Comparison of ENCODE assay signal across 9 cellular contexts in genomic region chr10:94279835-94280709, GRCh38.
DNase-seq lines count a peak whose midpoint lies in the region; ATAC-seq, FAIRE-seq and TF ChIP-seq lines count a peak whose summit lies in the region.
"Had no signal": no experiment of that assay in that cellular context is flagged by ENCODE, and none has a peak within 500 bp of the region (broad histone marks: within the 10 kb centered on the region; RNA-seq: fewer than 3 reads in every experiment).

No MANE protein-coding gene starts in this region.

- TF ChIP-seq CTCF in SK-N-SH (IDR thresholded peaks at IDR 0.05) (peak; percentile 79), left ventricle myocardium inferior (IDR thresholded peaks at IDR 0.05; ENCODE audit: borderline replicate concordance) (peak; percentile 90)

- H3K27ac Mint-ChIP-seq in CD4-positive, CD25-positive, alpha-beta regulatory T cell: no peak overlapping the region
- no peak overlapping the region for H3K27ac Mint-ChIP-seq in activated naive CD4-positive, alpha-beta T cell treated with anti-CD3 and anti-CD28 coated beads, Interleukin-2, amount 10 ng/mL, durations not matched to agents 7 days and 5 days
- H3K27ac Mint-ChIP-seq: IgD-negative memory B cell had no signal

- peak in 1 of 2 donors; percentile 52 for ATAC-seq in CD4-positive, CD25-positive, alpha-beta regulatory T cell (ENCODE audit: low read depth in 2 of 2)

- 62% methylated on average over 14 of the region's 14 CpGs for WGBS in SK-N-SH (ENCODE audit: low lambda C conversion rate)
- WGBS in small intestine, 3 donors: 47 to 55% (median 53%) methylated on average over 14 of the region's 14 CpGs

- DNase-seq in CD4-positive, CD25-positive, alpha-beta regulatory T cell: peak; percentile 1 to 60 (median 33)
- DNase-seq in GM19239 (ENCODE audit: insufficient read length, low spot score) (peak; percentile 34), HT-29 (ENCODE audit: low spot score) (peak; percentile 70), SK-N-SH (peak; percentile 22), left ventricle myocardium inferior (peak; percentile 35), small intestine (peak; percentile 45), cortex of kidney (lab: John Stamatoyannopoulos, UW) (no peak)
- DNase-seq in activated naive CD4-positive, alpha-beta T cell treated with anti-CD3 and anti-CD28 coated beads, Interleukin-2, amount 10 ng/mL, durations not matched to agents 7 days and 5 days: peak; percentile 74

- H3K27ac ChIP-seq in CD4-positive, CD25-positive, alpha-beta regulatory T cell (ENCODE audit: insufficient read depth, low read length, poor library complexity, severe bottlenecking): no peak overlapping the region
- H3K27ac ChIP-seq in SK-N-SH (ENCODE audit: low read depth in 2 of 2, low read length in 1 of 2): no peak overlapping the region
- H3K27ac ChIP-seq in left ventricle myocardium inferior (replicated peaks): no peak overlapping the region
- no peak overlapping the region for H3K27ac ChIP-seq in small intestine (ENCODE audit: low read depth in 1 of 2, low read length in 1 of 2)

- no peak overlapping the region for H2AFZ ChIP-seq in SK-N-SH (ENCODE audit: low read depth)

- H4K20me1 ChIP-seq in SK-N-SH (ENCODE audit: insufficient read depth): no peaks in the 10 kb centered on the region

- H3K4me3 Mint-ChIP-seq in CD4-positive, CD25-positive, alpha-beta regulatory T cell: no peak overlapping the region
- no peak overlapping the region for H3K4me3 Mint-ChIP-seq in activated naive CD4-positive, alpha-beta T cell treated with anti-CD3 and anti-CD28 coated beads, Interleukin-2, amount 10 ng/mL, durations not matched to agents 7 days and 5 days
- H3K4me3 Mint-ChIP-seq: IgD-negative memory B cell had no signal

- TF ChIP-seq EP300 in SK-N-SH (IDR thresholded peaks at IDR 0.05; ENCODE audit: borderline replicate concordance in 1 of 2, low read depth in 1 of 2, low read length in 1 of 2): no peak

- no peaks in the 10 kb centered on the region for H3K9me3 ChIP-seq in CD4-positive, CD25-positive, alpha-beta regulatory T cell (ENCODE audit: control insufficient read depth in 2 of 2, low read length in 2 of 2)
- H3K9me3 ChIP-seq in SK-N-SH: no peaks in the 10 kb centered on the region
- H3K9me3 ChIP-seq in left ventricle myocardium inferior (replicated peaks): no peaks in the 10 kb centered on the region
- no peaks in the 10 kb centered on the region for H3K9me3 ChIP-seq in small intestine (ENCODE audit: control insufficient read depth, low read depth)

- H3K79me2 ChIP-seq in SK-N-SH (ENCODE audit: insufficient read depth): no peaks in the 10 kb centered on the region

- H3K9me3 Mint-ChIP-seq in CD4-positive, CD25-positive, alpha-beta regulatory T cell: peaks cover 0 to 1% (median 0%) of the 10 kb centered on the region in 7 donors
- no peaks in the 10 kb centered on the region for H3K9me3 Mint-ChIP-seq in activated naive CD4-positive, alpha-beta T cell treated with anti-CD3 and anti-CD28 coated beads, Interleukin-2, amount 10 ng/mL, durations not matched to agents 7 days and 5 days
- H3K9me3 Mint-ChIP-seq: IgD-negative memory B cell had no signal

- H3K27me3 ChIP-seq in CD4-positive, CD25-positive, alpha-beta regulatory T cell (ENCODE audit: control insufficient read depth, insufficient read depth, low read length): peaks cover 11% of the 10 kb centered on the region
- H3K27me3 ChIP-seq in SK-N-SH (ENCODE audit: insufficient read depth) (no peaks in the 10 kb centered on the region), left ventricle myocardium inferior (ENCODE audit: low read depth) (no peaks in the 10 kb centered on the region), small intestine (ENCODE audit: control insufficient read depth in 2 of 2, insufficient read depth in 2 of 2, low read length in 2 of 2) (no peaks in the 10 kb centered on the region)

- no peak overlapping the region for H3K4me3 ChIP-seq in CD4-positive, CD25-positive, alpha-beta regulatory T cell (ENCODE audit: low read depth, low read length)
- H3K4me3 ChIP-seq in SK-N-SH (ENCODE audit: low read depth in 2 of 2, low read length in 1 of 2) (no peak overlapping the region; a peak in 1 of 4 replicates), left ventricle myocardium inferior (no peak overlapping the region), small intestine (ENCODE audit: low read depth in 1 of 2, low read length in 2 of 2) (no peak overlapping the region)

- H3K4me1 Mint-ChIP-seq in CD4-positive, CD25-positive, alpha-beta regulatory T cell: peaks cover 0 to 7% (median under 1%) of the 10 kb centered on the region in 4 donors
- H3K4me1 Mint-ChIP-seq in activated naive CD4-positive, alpha-beta T cell treated with anti-CD3 and anti-CD28 coated beads, Interleukin-2, amount 10 ng/mL, durations not matched to agents 7 days and 5 days: no peaks in the 10 kb centered on the region

- H3K4me1 ChIP-seq in CD4-positive, CD25-positive, alpha-beta regulatory T cell (ENCODE audit: control insufficient read depth, insufficient read depth, low read length, poor library complexity, severe bottlenecking): no peaks in the 10 kb centered on the region
- no peaks in the 10 kb centered on the region for H3K4me1 ChIP-seq in SK-N-SH (ENCODE audit: control insufficient read depth in 1 of 2, insufficient read depth in 2 of 2, low read depth in 1 of 2, low read length in 1 of 2)
- H3K4me1 ChIP-seq in left ventricle myocardium inferior: peaks cover 11% of the 10 kb centered on the region
- H3K4me1 ChIP-seq in small intestine (ENCODE audit: control insufficient read depth in 2 of 2, insufficient read depth in 1 of 2, low read depth in 1 of 2, low read length in 1 of 2): no peaks in the 10 kb centered on the region

- peaks cover 9% of the 10 kb centered on the region for H3K27me3 Mint-ChIP-seq in CD4-positive, CD25-positive, alpha-beta regulatory T cell
- H3K27me3 Mint-ChIP-seq in activated naive CD4-positive, alpha-beta T cell treated with anti-CD3 and anti-CD28 coated beads, Interleukin-2, amount 10 ng/mL, durations not matched to agents 7 days and 5 days: peaks cover 9% of the 10 kb centered on the region

- H3K4me2 ChIP-seq in SK-N-SH: no peak overlapping the region

- H3K36me3 ChIP-seq in CD4-positive, CD25-positive, alpha-beta regulatory T cell (ENCODE audit: control insufficient read depth, insufficient read depth, low read length): no peaks in the 10 kb centered on the region
- H3K36me3 ChIP-seq in SK-N-SH (replicated peaks in 1 of 2; ENCODE audit: control insufficient read depth in 1 of 2, insufficient read depth in 2 of 2, low read length in 1 of 2) (no peaks in the 10 kb centered on the region), left ventricle myocardium inferior (peaks cover 5% of the 10 kb centered on the region), small intestine (ENCODE audit: control insufficient read depth in 2 of 2, insufficient read depth in 2 of 2, low read length in 2 of 2) (peaks cover 0 to 4% of the 10 kb centered on the region in 2 donors)

- intact Hi-C loops in left ventricle myocardium inferior (cut with micrococcal nuclease): no loop called here

- H3K36me3 Mint-ChIP-seq in CD4-positive, CD25-positive, alpha-beta regulatory T cell: no peaks in the 10 kb centered on the region
- H3K36me3 Mint-ChIP-seq in activated naive CD4-positive, alpha-beta T cell treated with anti-CD3 and anti-CD28 coated beads, Interleukin-2, amount 10 ng/mL, durations not matched to agents 7 days and 5 days: no peaks in the 10 kb centered on the region

- no peaks in the 10 kb centered on the region for H3F3A ChIP-seq in SK-N-SH (replicated peaks; ENCODE audit: insufficient read depth)

- POLR2A ChIA-PET in SK-N-SH (lab: Yijun Ruan, JAX): no interaction called here

- H3K9ac ChIP-seq in SK-N-SH: no peak overlapping the region

- no peaks in the 10 kb centered on the region for H3K9me2 ChIP-seq in SK-N-SH

- CTCF ChIA-PET in SK-N-SH (lab: Yijun Ruan, JAX): interaction anchor here (1.2 to 1.6 kb wide), 3 partner anchors 40 to 164 kb away, joined by 3 to 6 read pairs (median 6); no protein-coding TSS in a partner anchor
- CTCF ChIA-PET in activated naive CD4-positive, alpha-beta T cell treated with anti-CD3 and anti-CD28 coated beads, Interleukin-2, amount 10 ng/mL, durations not matched to agents 7 days and 5 days (lab: Charles Lee): interaction anchor here (0.7 to 1.1 kb wide), 2 partner anchors 40 to 163 kb away, joined by 3 to 5 read pairs; no protein-coding TSS in a partner anchor

- peak; percentile 54 for TF ChIP-seq RAD21 in SK-N-SH (IDR thresholded peaks at IDR 0.05; ENCODE audit: low read length)

- peak; percentile 84 for FAIRE-seq in GM19239 (lab: Jason Lieb, UNC)
- no peak for FAIRE-seq in small intestine (lab: Jason Lieb, UNC)

TF ChIP-seq in SK-N-SH, 30 proteins besides CTCF, POLR2A, EP300 and RAD21:
- TF ChIP-seq SMC3 (IDR thresholded peaks at IDR 0.05; ENCODE audit: low read depth, low read length) (peak; percentile 62), EZH2phosphoT487 (IDR thresholded peaks at IDR 0.05; ENCODE audit: borderline replicate concordance, low read depth) (no peak)
